Comparison of ENCODE assay signal across 8 cellular contexts in the genomic region with DNA sequence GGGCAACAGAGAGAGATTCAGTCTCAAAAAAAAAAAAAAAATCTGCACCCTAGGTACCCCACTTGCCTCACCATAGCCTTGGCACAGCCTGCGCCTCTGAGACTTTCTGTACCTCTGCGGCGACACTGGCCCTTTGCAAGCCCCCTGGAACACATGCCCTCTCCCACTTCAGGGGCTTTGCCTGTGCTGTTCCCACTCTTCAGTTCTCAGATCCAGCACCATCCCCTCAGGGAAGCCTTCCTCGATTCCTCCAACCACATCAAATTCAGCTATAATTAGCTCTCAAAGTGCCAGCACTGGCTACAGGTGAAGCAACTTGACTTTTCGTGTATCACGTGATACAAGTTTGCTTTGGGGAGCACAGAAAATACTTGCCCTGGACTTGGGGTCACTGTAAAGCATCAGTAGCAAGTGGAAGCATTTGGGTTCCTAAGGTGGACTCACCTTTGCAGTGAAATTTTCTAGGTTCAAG. TPM values are rescaled to one million over a fixed set of nuclear protein-coding genes. Genes with fewer than 3 reads are reported as not detected.
A peak's percentile ranks its signal among the peaks of the same experiment; 100 is the strongest.
DNase-seq lines count a peak whose midpoint lies in the region; ATAC-seq and TF ChIP-seq lines count a peak whose summit lies in the region.

No MANE protein-coding gene starts in this region.

- CTCF ChIA-PET in AG04450 (lab: Charles Lee): interaction anchor here (0.9 to 1.8 kb wide), 5 partner anchors 30 to 136 kb away, joined by 3 to 15 read pairs (median 9); no protein-coding TSS in a partner anchor
- CTCF ChIA-PET in naive thymus-derived CD4-positive, alpha-beta T cell (lab: Charles Lee): interaction anchor here (0.7 to 10.3 kb wide), 12 partner anchors 14 to 464 kb away, joined by 3 to 236 read pairs (median 4); partner anchors contain the start of gene PEDS1

- H3K36me3 ChIP-seq in naive thymus-derived CD4-positive, alpha-beta T cell (ENCODE audit: control insufficient read depth in 2 of 3, insufficient read depth in 3 of 3, low read length in 3 of 3): peaks cover 0 to 3% (median 0%) of the 10 kb centered on the region in 3 experiments

- H3K4me1 ChIP-seq in naive thymus-derived CD4-positive, alpha-beta T cell (ENCODE audit: control insufficient read depth in 2 of 2, insufficient read depth in 2 of 2, low read length in 2 of 2): peaks cover 45% of the 10 kb centered on the region in 2 donors

- no peaks in the 10 kb centered on the region for H3K27me3 ChIP-seq in AG04450 (ENCODE audit: control insufficient read depth, insufficient read depth, low read length)
- no peaks in the 10 kb centered on the region for H3K27me3 ChIP-seq in naive thymus-derived CD4-positive, alpha-beta T cell (ENCODE audit: control insufficient read depth in 2 of 2, insufficient read depth in 2 of 2, low read length in 2 of 2)

- no peaks in the 10 kb centered on the region for H3K27me3 Mint-ChIP-seq in naive thymus-derived CD4-positive, alpha-beta T cell

- TF ChIP-seq CTCF in AG04450 (IDR thresholded peaks at IDR 0.05; ENCODE audit: low read depth, low read length) (no peak), choroid plexus epithelial cell (conservative IDR thresholded peaks at IDR 0.05; ENCODE audit: low read depth, low read length) (no peak)

- peaks cover 44 to 63% (median 58%) of the 10 kb centered on the region in 7 donors for H3K4me1 Mint-ChIP-seq in naive thymus-derived CD4-positive, alpha-beta T cell

- intact Hi-C loops in naive thymus-derived CD4-positive, alpha-beta T cell (cut with micrococcal nuclease): loop anchor here (1.0 to 10.0 kb wide), 6 partner anchors 38 to 820 kb away; partner anchors contain the start of genes ADNP (in 1 of the 2), PARD6B (in 1 of the 2), PEDS1 (in 1 of the 2) and SLC9A8 (in 1 of the 2)

- H3K4me3 Mint-ChIP-seq in naive thymus-derived CD4-positive, alpha-beta T cell: peak overlapping the region; percentile 78 to 97 (median 90)

- POLR2A ChIA-PET in AG04450 (lab: Yijun Ruan, JAX): interaction anchor here (0.7 to 1.2 kb wide), 5 partner anchors 11 to 55 kb away, joined by 3 to 6 read pairs (median 4); partner anchors contain the start of gene PEDS1
- POLR2A ChIA-PET in naive thymus-derived CD4-positive, alpha-beta T cell (lab: Charles Lee): interaction anchor here (0.8 to 7.8 kb wide), 13 partner anchors 9 to 399 kb away, joined by 3 to 131 read pairs (median 3); partner anchors contain the start of genes PEDS1 and PTPN1

- DNase-seq in AG04450 (ENCODE audit: low read depth, low spot score) (no peak), choroid plexus epithelial cell (ENCODE audit: low read depth) (no peak), NCI-H146 (lab: John Stamatoyannopoulos, UW) (no peak), AG08395 (ENCODE audit: low spot score) (no peak)
- DNase-seq in Jurkat, Clone E6-1 (ENCODE audit: low read depth, low spot score): no peak
- DNase-seq in naive thymus-derived CD4-positive, alpha-beta T cell: no peak
- no peak for DNase-seq in stimulated activated CD4-positive, alpha-beta T cell treated with anti-CD3 and anti-CD28 coated beads, Interleukin-4, amount 100 ng/mL, for 24 hours

- no peaks in the 10 kb centered on the region for H3K9me3 ChIP-seq in AG04450 (ENCODE audit: control insufficient read depth, insufficient read depth, low read length)
- H3K9me3 ChIP-seq in naive thymus-derived CD4-positive, alpha-beta T cell (ENCODE audit: control insufficient read depth in 2 of 3, low read length in 3 of 3): no peaks in the 10 kb centered on the region

- H3K27ac Mint-ChIP-seq in naive thymus-derived CD4-positive, alpha-beta T cell: peak overlapping the region; percentile 70 to 98 (median 92)

- H3K4me3 ChIP-seq in AG04450 (ENCODE audit: low read depth, low read length): peak overlapping the region; percentile 65
- H3K4me3 ChIP-seq in Jurkat, Clone E6-1 (ENCODE audit: low read length): peak overlapping the region; percentile 70
- H3K4me3 ChIP-seq in choroid plexus epithelial cell (ENCODE audit: low read depth, low read length): peak overlapping the region; percentile 63
- H3K4me3 ChIP-seq in naive thymus-derived CD4-positive, alpha-beta T cell (ENCODE audit: low read length): peak overlapping the region; percentile 58

- no peaks in the 10 kb centered on the region for H3K9me3 Mint-ChIP-seq in naive thymus-derived CD4-positive, alpha-beta T cell

- ATAC-seq in naive thymus-derived CD4-positive, alpha-beta T cell: no peak
- no peak for ATAC-seq in HG02852 (IDR thresholded peaks at IDR 0.05; ENCODE audit: unreplicated experiment)

- H3K36me3 Mint-ChIP-seq in naive thymus-derived CD4-positive, alpha-beta T cell: peaks cover 0 to 8% (median 0%) of the 10 kb centered on the region in 5 donors

- peak overlapping the region; percentile 31 for H3K27ac ChIP-seq in AG04450 (ENCODE audit: low read depth, low read length)
- H3K27ac ChIP-seq in naive thymus-derived CD4-positive, alpha-beta T cell (ENCODE audit: low read depth, low read length): peak overlapping the region; percentile 76

RNA-seq across cellular contexts. Expression of gene UBE2V1, which starts 2.1 kb away (rescaled TPM):
- 148 and 171 TPM in 2 replicates for polyA plus RNA-seq in AG04450 (2011; rRNA removed)
- 87.4 and 99.3 TPM in 2 replicates for polyA minus RNA-seq in AG04450 (2011; rRNA and poly(A)+ RNA removed)
- 163 TPM for polyA plus RNA-seq in Jurkat, Clone E6-1 (2012; ENCODE audit: insufficient read depth, insufficient read length)
- 100 to 1,000 TPM; 131 to 167 (median 140) TPM for total RNA-seq in naive thymus-derived CD4-positive, alpha-beta T cell
- polyA plus RNA-seq in naive thymus-derived CD4-positive, alpha-beta T cell: 100 to 1,000 TPM; 128 to 134 TPM

RNA-seq across cellular contexts. Expression of gene PEDS1, which starts 38.4 kb away (rescaled TPM):
- 24.7 and 34.1 TPM in 2 replicates for polyA plus RNA-seq in AG04450 (2011; rRNA removed)
- 59.3 and 77.2 TPM in 2 replicates for polyA minus RNA-seq in AG04450 (2011; rRNA and poly(A)+ RNA removed)
- 39.7 TPM for polyA plus RNA-seq in Jurkat, Clone E6-1 (2012; ENCODE audit: insufficient read depth, insufficient read length)
- total RNA-seq in naive thymus-derived CD4-positive, alpha-beta T cell: 10 to 100 TPM; 16.0 to 27.6 (median 20.8) TPM
- 10 to 100 TPM; 18.1 to 29.3 TPM for polyA plus RNA-seq in naive thymus-derived CD4-positive, alpha-beta T cell
